ENCODE assay signal across 16 cellular contexts in genomic region chr5:73459366-73459765, GRCh38. TPM values are rescaled to one million over a fixed set of nuclear protein-coding genes. Genes with fewer than 3 reads are reported as not detected.
"Had no signal": no experiment of that assay in that cellular context is flagged by ENCODE, and none has a peak within 500 bp of the region (broad histone marks: within the 10 kb centered on the region; RNA-seq: fewer than 3 reads in every experiment).

No MANE protein-coding gene starts in this region.

- H3K4me3 ChIP-seq: mucosa of descending colon, prostate gland, sigmoid colon, suprapubic skin, upper lobe of left lung had no signal

- ATAC-seq: activated CD8-positive, alpha-beta T cell treated with anti-CD3 and anti-CD28 coated beads, Interleukin-2, amount 10 ng/mL, durations not matched to agents 7 days and 5 days; effector memory CD8-positive, alpha-beta T cell; mucosa of descending colon; natural killer cell had no signal

- H3K27ac ChIP-seq: prostate gland, sigmoid colon, suprapubic skin, upper lobe of left lung had no signal

- H3K36me3 ChIP-seq: prostate gland, sigmoid colon, suprapubic skin, upper lobe of left lung had no signal

- H3K9me3 ChIP-seq: mucosa of descending colon, prostate gland, sigmoid colon, suprapubic skin, upper lobe of left lung had no signal

- DNase-seq: activated CD4-positive, alpha-beta T cell treated with anti-CD3 and anti-CD28 coated beads for 48 hours; activated CD8-positive, alpha-beta memory T cell treated with anti-CD3 and anti-CD28 coated beads, Interleukin-2, amount 50 U/mL, for 48 hours; activated CD8-positive, alpha-beta T cell treated with anti-CD3 and anti-CD28 coated beads, Interleukin-2, amount 10 ng/mL, durations not matched to agents 7 days and 5 days; activated naive CD4-positive, alpha-beta T cell; aorta; caudate nucleus; effector memory CD8-positive, alpha-beta T cell; immature natural killer cell; mucosa of descending colon; natural killer cell; sigmoid colon; stimulated activated CD4-positive, alpha-beta T cell treated with anti-CD3 and anti-CD28 coated beads, Interleukin-2, amount 100 ng/mL, for 48 hours; stimulated activated naive CD4-positive, alpha-beta T cell treated with Interleukin-2 at 50 U/mL for 16 hours; upper lobe of left lung had no signal

- H3K4me1 ChIP-seq: prostate gland, sigmoid colon, suprapubic skin, upper lobe of left lung had no signal

RNA-seq across cellular contexts. Expression of gene FOXD1, which starts 10.8 kb away (rescaled TPM):
- polyA plus RNA-seq: immature natural killer cell had no signal
